ENCODE assay signal across 8 cellular contexts in genomic region chr12:57487597-57488396, GRCh38. TPM values are rescaled to one million over a fixed set of nuclear protein-coding genes. Genes with fewer than 3 reads are reported as not detected.
A peak's percentile ranks its signal among the peaks of the same experiment; 100 is the strongest.
DNase-seq lines count a peak whose midpoint lies in the region; ATAC-seq, FAIRE-seq and TF ChIP-seq lines count a peak whose summit lies in the region.

TSS of gene MARS1 (plus strand) at chr12:57488068. CDS start at chr12:57488091, 23 bp downstream.

- H3K36me3 Mint-ChIP-seq in activated T-helper 2 cell treated with anti-CD3 and anti-CD28 coated beads, Interferon-gamma antibody, Interleukin-2, Interleukin-4, amounts not matched to agents 10 μg/mL and 5 μg/mL and 100 μg/mL, durations not matched to agents 14 hours and 24 hours and 36 hours (ENCODE audit: low read depth), result peaks cover 49% of the 10 kb centered on the region
- peaks cover 11% of the 10 kb centered on the region for H3K36me3 Mint-ChIP-seq in natural killer cell

- TF ChIP-seq CTCF in RWPE2 (IDR thresholded peaks at IDR 0.05; ENCODE audit: poor library complexity, severe bottlenecking) (peak; percentile 59), natural killer cell (IDR thresholded peaks at IDR 0.05) (no peak)

- H3K27ac Mint-ChIP-seq in activated T-helper 2 cell treated with anti-CD3 and anti-CD28 coated beads, Interferon-gamma antibody, Interleukin-2, Interleukin-4, amounts not matched to agents 10 μg/mL and 5 μg/mL and 100 μg/mL, durations not matched to agents 14 hours and 24 hours and 36 hours, result peak within 1 kb of the TSS; percentile 95
- H3K27ac Mint-ChIP-seq in natural killer cell, result peak within 1 kb of the TSS; percentile 88 to 92

- H3K27me3 ChIP-seq in RWPE2 (ENCODE audit: insufficient read depth, poor library complexity, severe bottlenecking), result no peaks in the 10 kb centered on the region

- H3K4me3 ChIP-seq in RWPE2 (ENCODE audit: severe bottlenecking), result peak within 1 kb of the TSS; percentile 87

- FAIRE-seq in H54 (lab: Jason Lieb, UNC), result no peak

- H3K9me3 Mint-ChIP-seq in activated T-helper 2 cell treated with anti-CD3 and anti-CD28 coated beads, Interferon-gamma antibody, Interleukin-2, Interleukin-4, amounts not matched to agents 10 μg/mL and 5 μg/mL and 100 μg/mL, durations not matched to agents 14 hours and 24 hours and 36 hours, result no peaks in the 10 kb centered on the region
- no peaks in the 10 kb centered on the region for H3K9me3 Mint-ChIP-seq in natural killer cell

- peaks cover 25% of the 10 kb centered on the region for H3K4me1 Mint-ChIP-seq in activated T-helper 2 cell treated with anti-CD3 and anti-CD28 coated beads, Interferon-gamma antibody, Interleukin-2, Interleukin-4, amounts not matched to agents 10 μg/mL and 5 μg/mL and 100 μg/mL, durations not matched to agents 14 hours and 24 hours and 36 hours (ENCODE audit: low read depth)
- peaks cover 23 to 34% of the 10 kb centered on the region in 2 donors for H3K4me1 Mint-ChIP-seq in natural killer cell

- intact Hi-C loops in activated T-helper 2 cell treated with anti-CD3 and anti-CD28 coated beads, Interferon-gamma antibody, Interleukin-2, Interleukin-4, amounts not matched to agents 10 μg/mL and 5 μg/mL and 100 μg/mL, durations not matched to agents 14 hours and 24 hours and 36 hours (cut with micrococcal nuclease), result loop anchor here (1.0 to 5.0 kb wide), 4 partner anchors 8 to 255 kb away; partner anchors contain the start of genes ARHGAP9, DCTN2 and DDIT3
- intact Hi-C loops in natural killer cell (cut with micrococcal nuclease), result loop anchor here (1.0 to 2.0 kb wide), 2 partner anchors 8 to 35 kb away; partner anchors contain the start of genes ARHGAP9 and MBD6

- peak within 1 kb of the TSS; percentile 99 for H3K4me3 Mint-ChIP-seq in activated T-helper 2 cell treated with anti-CD3 and anti-CD28 coated beads, Interferon-gamma antibody, Interleukin-2, Interleukin-4, amounts not matched to agents 10 μg/mL and 5 μg/mL and 100 μg/mL, durations not matched to agents 14 hours and 24 hours and 36 hours (ENCODE audit: low read depth)
- H3K4me3 Mint-ChIP-seq in natural killer cell, result peak within 1 kb of the TSS; percentile 92

- H3K27ac ChIP-seq in RWPE2 (ENCODE audit: poor library complexity, severe bottlenecking), result peak within 1 kb of the TSS; percentile 35

- ATAC-seq in RWPE2 (ENCODE audit: low read depth), result peak; percentile 99
- peak; percentile 96 to 99 (median 98) for ATAC-seq in natural killer cell

- H3K9ac ChIP-seq in ES-I3 (ENCODE audit: low read depth, low read length), result peak within 1 kb of the TSS; percentile 100

- H3K4me1 ChIP-seq in ES-I3 (ENCODE audit: insufficient read depth, low read length), result peaks cover 7% of the 10 kb centered on the region; the same call in 1 of the 2 replicates
- peaks cover 5% of the 10 kb centered on the region for H3K4me1 ChIP-seq in RWPE2 (ENCODE audit: insufficient read depth, poor library complexity, severe bottlenecking)

- no peaks in the 10 kb centered on the region for H3K27me3 Mint-ChIP-seq in activated T-helper 2 cell treated with anti-CD3 and anti-CD28 coated beads, Interferon-gamma antibody, Interleukin-2, Interleukin-4, amounts not matched to agents 10 μg/mL and 5 μg/mL and 100 μg/mL, durations not matched to agents 14 hours and 24 hours and 36 hours (ENCODE audit: low read depth)
- no peaks in the 10 kb centered on the region for H3K27me3 Mint-ChIP-seq in natural killer cell (ENCODE audit: low read depth in 2 of 2)

- H3K36me3 ChIP-seq in ES-I3 (ENCODE audit: insufficient read depth, low read length) (peaks cover 26% of the 10 kb centered on the region), RWPE2 (ENCODE audit: low read depth) (peaks cover 45% of the 10 kb centered on the region)

- DNase-seq in H54 (ENCODE audit: insufficient read length, low spot score), result peak; percentile 88
- DNase-seq in LoVo (ENCODE audit: low spot score), result peak; percentile 99
- peak; percentile 92 for DNase-seq in RWPE2 (ENCODE audit: low spot score)
- DNase-seq in activated T-helper 2 cell treated with anti-CD3 and anti-CD28 coated beads, Interferon-gamma antibody, Interleukin-2, Interleukin-4, amounts not matched to agents 10 μg/mL and 5 μg/mL and 100 μg/mL, durations not matched to agents 14 hours and 24 hours and 36 hours (ENCODE audit: low spot score), result peak; percentile 92
- DNase-seq in fibroblast of peridontal ligament (ENCODE audit: extremely low read depth), result peak; percentile 96
- peak; percentile 83 for DNase-seq in natural killer cell
- peak; percentile 95 for DNase-seq in stimulated activated naive CD4-positive, alpha-beta T cell treated with Interleukin-2 at 50 U/mL for 16 hours (lab: John Stamatoyannopoulos, UW)

- peak; percentile 83 for TF ChIP-seq POLR2A in H54 (IDR thresholded peaks at IDR 0.05; ENCODE audit: low read depth, low read length)

- no peaks in the 10 kb centered on the region for H3K9me3 ChIP-seq in ES-I3 (ENCODE audit: control insufficient read depth, insufficient read depth, low read length)
- H3K9me3 ChIP-seq in RWPE2 (ENCODE audit: severe bottlenecking), result no peaks in the 10 kb centered on the region

RNA-seq across cellular contexts. Expression of gene MARS1, which starts in this region (rescaled TPM):
- 249 and 257 TPM in 2 replicates for total RNA-seq in activated T-helper 2 cell treated with anti-CD3 and anti-CD28 coated beads, Interferon-gamma antibody, Interleukin-2, Interleukin-4, amounts not matched to agents 10 μg/mL and 5 μg/mL and 100 μg/mL, durations not matched to agents 14 hours and 24 hours and 36 hours
- total RNA-seq in natural killer cell, result 100 to 1,000 TPM; 200 to 237 (median 218) TPM

Comparison
In these comparisons a context has a peak if more than half of its experiments do, and no peak if none do; other contexts are left out.
1. Peak in every context shown above with its lines: DNase-seq, ATAC-seq, H3K4me3 ChIP-seq and H3K27ac ChIP-seq.